In genomic region chr9:133824802-133825186, GRCh38 we compare ENCODE assay signal across 24 cellular contexts.
"Had no signal": no experiment of that assay in that cellular context is flagged by ENCODE, and none has a peak within 500 bp of the region (broad histone marks: within the 10 kb centered on the region; RNA-seq: fewer than 3 reads in every experiment).

No MANE protein-coding gene starts in this region.

- H3K4me1 Mint-ChIP-seq: activated CD4-positive, alpha-beta T cell treated with anti-CD3 and anti-CD28 coated beads for 36 hours; activated naive CD8-positive, alpha-beta T cell treated with anti-CD3 and anti-CD28 coated beads for 36 hours had no signal

- H3K27ac Mint-ChIP-seq: activated CD4-positive, alpha-beta T cell treated with anti-CD3 and anti-CD28 coated beads for 36 hours; activated naive CD8-positive, alpha-beta T cell treated with anti-CD3 and anti-CD28 coated beads for 36 hours; activated T-cell treated with anti-CD3 and anti-CD28 coated beads, Interleukin-2, amount 50 U/mL, for 72 hours; naive thymus-derived CD4-positive, alpha-beta T cell; type B pancreatic cell had no signal

- H3K4me3 Mint-ChIP-seq: activated CD4-positive, alpha-beta T cell treated with anti-CD3 and anti-CD28 coated beads for 36 hours; activated naive CD8-positive, alpha-beta T cell treated with anti-CD3 and anti-CD28 coated beads for 36 hours; activated T-cell treated with anti-CD3 and anti-CD28 coated beads, Interleukin-2, amount 50 U/mL, for 72 hours; naive thymus-derived CD4-positive, alpha-beta T cell; type B pancreatic cell had no signal

- H3K4me1 ChIP-seq: ascending aorta, foreskin keratinocyte, lower lobe of right lung had no signal

- H3K27ac ChIP-seq: ascending aorta, brain microvascular endothelial cell, esophagus muscularis mucosa, foreskin keratinocyte, heart right ventricle, lower lobe of right lung, right atrium auricular region, thoracic aorta, uterus had no signal

- H3K27me3 ChIP-seq: adrenal gland, ascending aorta, brain microvascular endothelial cell, esophagus muscularis mucosa, foreskin keratinocyte, heart right ventricle, right atrium auricular region, uterus had no signal

- H3K9me3 Mint-ChIP-seq: activated naive CD8-positive, alpha-beta T cell treated with anti-CD3 and anti-CD28 coated beads for 36 hours; activated T-cell treated with anti-CD3 and anti-CD28 coated beads, Interleukin-2, amount 50 U/mL, for 72 hours; naive thymus-derived CD4-positive, alpha-beta T cell; type B pancreatic cell had no signal

- ATAC-seq: activated CD4-positive, alpha-beta T cell treated with anti-CD3 and anti-CD28 coated beads for 36 hours; activated T-cell treated with anti-CD3 and anti-CD28 coated beads, Interleukin-2, amount 50 U/mL, for 72 hours; foreskin keratinocyte; heart right ventricle; lower lobe of right lung; naive thymus-derived CD4-positive, alpha-beta T cell; stimulated activated naive CD8-positive, alpha-beta T cell treated with anti-CD3 and anti-CD28 coated beads, Interleukin-15, Interleukin-2, amounts not matched to agents 100 U/mL and 50 U/mL, for 24 hours had no signal

- H3K9me3 ChIP-seq: adrenal gland, ascending aorta, esophagus muscularis mucosa, heart right ventricle, lower lobe of right lung, right atrium auricular region, thoracic aorta, uterus had no signal

- H3K36me3 ChIP-seq: adrenal gland, brain microvascular endothelial cell, lower lobe of right lung, right atrium auricular region, thoracic aorta, uterus had no signal

- DNase-seq: activated CD4-positive, alpha-beta T cell treated with anti-CD3 and anti-CD28 coated beads for 36 hours; activated CD4-positive, alpha-beta T cell treated with anti-CD3 and anti-CD28 coated beads, Interleukin-2, amount 50 U/mL, for 4 hours; activated CD4-positive, CD25-positive, alpha-beta regulatory T cell; activated naive CD4-positive, alpha-beta T cell treated with Interleukin-2 at 50 U/mL for 16 hours; activated naive CD8-positive, alpha-beta T cell treated with anti-CD3 and anti-CD28 coated beads for 36 hours; activated T-cell treated with anti-CD3 and anti-CD28 coated beads for 4 hours; activated T-cell treated with anti-CD3 and anti-CD28 coated beads, Interleukin-2, amount 50 U/mL, for 72 hours; adrenal gland; brain microvascular endothelial cell; caudate nucleus; foreskin keratinocyte; heart right ventricle; lower lobe of right lung; midbrain; naive thymus-derived CD4-positive, alpha-beta T cell; nucleus accumbens; stimulated activated naive CD8-positive, alpha-beta T cell treated with anti-CD3 and anti-CD28 coated beads, Interleukin-15, Interleukin-2, amounts not matched to agents 100 U/mL and 50 U/mL, for 24 hours; T-helper 2 cell; uterus had no signal

- H3K27me3 Mint-ChIP-seq: activated CD4-positive, alpha-beta T cell treated with anti-CD3 and anti-CD28 coated beads for 36 hours; activated naive CD8-positive, alpha-beta T cell treated with anti-CD3 and anti-CD28 coated beads for 36 hours; naive thymus-derived CD4-positive, alpha-beta T cell; type B pancreatic cell had no signal

- H3K36me3 Mint-ChIP-seq: activated naive CD8-positive, alpha-beta T cell treated with anti-CD3 and anti-CD28 coated beads for 36 hours; naive thymus-derived CD4-positive, alpha-beta T cell had no signal

- H3K4me3 ChIP-seq: adrenal gland, ascending aorta, esophagus muscularis mucosa, heart right ventricle, lower lobe of right lung, right atrium auricular region, thoracic aorta, uterus had no signal
